Comparison of ENCODE assay signal across 1 cellular context in the genomic region with DNA sequence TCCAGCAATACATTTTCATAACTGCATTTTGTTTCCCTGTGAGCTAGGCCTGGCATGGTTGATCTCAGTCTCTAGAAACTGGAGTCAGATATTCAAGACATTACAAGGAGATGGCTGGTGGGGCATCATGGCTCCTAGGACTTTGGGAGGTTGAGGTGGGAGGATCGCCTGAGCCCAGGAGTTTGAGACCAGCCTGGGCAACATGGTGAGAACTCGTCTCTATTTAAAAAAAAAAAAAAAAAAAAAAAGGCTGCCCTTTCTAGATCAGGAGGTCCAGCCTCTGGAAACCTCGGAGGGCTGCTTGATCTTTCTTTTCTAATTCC.
TF ChIP-seq lines count a peak whose summit lies in the region.

No MANE protein-coding gene starts in this region.

TF ChIP-seq in GM12878, 131 proteins besides CTCF, POLR2A, EP300 and RAD21:
- TF ChIP-seq, protein P1, sequence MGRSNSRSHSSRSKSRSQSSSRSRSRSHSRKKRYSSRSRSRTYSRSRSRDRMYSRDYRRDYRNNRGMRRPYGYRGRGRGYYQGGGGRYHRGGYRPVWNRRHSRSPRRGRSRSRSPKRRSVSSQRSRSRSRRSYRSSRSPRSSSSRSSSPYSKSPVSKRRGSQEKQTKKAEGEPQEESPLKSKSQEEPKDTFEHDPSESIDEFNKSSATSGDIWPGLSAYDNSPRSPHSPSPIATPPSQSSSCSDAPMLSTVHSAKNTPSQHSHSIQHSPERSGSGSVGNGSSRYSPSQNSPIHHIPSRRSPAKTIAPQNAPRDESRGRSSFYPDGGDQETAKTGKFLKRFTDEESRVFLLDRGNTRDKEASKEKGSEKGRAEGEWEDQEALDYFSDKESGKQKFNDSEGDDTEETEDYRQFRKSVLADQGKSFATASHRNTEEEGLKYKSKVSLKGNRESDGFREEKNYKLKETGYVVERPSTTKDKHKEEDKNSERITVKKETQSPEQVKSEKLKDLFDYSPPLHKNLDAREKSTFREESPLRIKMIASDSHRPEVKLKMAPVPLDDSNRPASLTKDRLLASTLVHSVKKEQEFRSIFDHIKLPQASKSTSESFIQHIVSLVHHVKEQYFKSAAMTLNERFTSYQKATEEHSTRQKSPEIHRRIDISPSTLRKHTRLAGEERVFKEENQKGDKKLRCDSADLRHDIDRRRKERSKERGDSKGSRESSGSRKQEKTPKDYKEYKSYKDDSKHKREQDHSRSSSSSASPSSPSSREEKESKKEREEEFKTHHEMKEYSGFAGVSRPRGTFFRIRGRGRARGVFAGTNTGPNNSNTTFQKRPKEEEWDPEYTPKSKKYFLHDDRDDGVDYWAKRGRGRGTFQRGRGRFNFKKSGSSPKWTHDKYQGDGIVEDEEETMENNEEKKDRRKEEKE (IDR thresholded peaks at IDR 0.05) = no peak
- TF ChIP-seq, protein P2, sequence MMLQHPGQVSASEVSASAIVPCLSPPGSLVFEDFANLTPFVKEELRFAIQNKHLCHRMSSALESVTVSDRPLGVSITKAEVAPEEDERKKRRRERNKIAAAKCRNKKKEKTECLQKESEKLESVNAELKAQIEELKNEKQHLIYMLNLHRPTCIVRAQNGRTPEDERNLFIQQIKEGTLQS (IDR thresholded peaks at IDR 0.05; ENCODE audit: borderline replicate concordance, extremely low read depth, low read depth, low read length) = no peak
- TF ChIP-seq BACH1 (IDR thresholded peaks at IDR 0.05; ENCODE audit: borderline replicate concordance) = no peak
- TF ChIP-seq ZNF384 (IDR thresholded peaks at IDR 0.05; ENCODE audit: borderline replicate concordance, low read depth, low read length) = no peak
- no peak for TF ChIP-seq RELA (IDR thresholded peaks at IDR 0.05; ENCODE audit: borderline replicate concordance, partially characterized antibody)
- no peak for TF ChIP-seq BCL11A (IDR thresholded peaks at IDR 0.05; ENCODE audit: low read depth, low read length)
- TF ChIP-seq GATAD2B (conservative IDR thresholded peaks at IDR 0.05; ENCODE audit: low read depth) = no peak
- no peak for TF ChIP-seq CBX5 (IDR thresholded peaks at IDR 0.05; ENCODE audit: low read depth)
- TF ChIP-seq ZBED1 (IDR thresholded peaks at IDR 0.05; ENCODE audit: borderline replicate concordance) = no peak
- no peak for TF ChIP-seq PML (IDR thresholded peaks at IDR 0.05; ENCODE audit: low read length)
- TF ChIP-seq ASH2L (IDR thresholded peaks at IDR 0.05; ENCODE audit: borderline replicate concordance, low read depth) = no peak
- TF ChIP-seq, protein P3, sequence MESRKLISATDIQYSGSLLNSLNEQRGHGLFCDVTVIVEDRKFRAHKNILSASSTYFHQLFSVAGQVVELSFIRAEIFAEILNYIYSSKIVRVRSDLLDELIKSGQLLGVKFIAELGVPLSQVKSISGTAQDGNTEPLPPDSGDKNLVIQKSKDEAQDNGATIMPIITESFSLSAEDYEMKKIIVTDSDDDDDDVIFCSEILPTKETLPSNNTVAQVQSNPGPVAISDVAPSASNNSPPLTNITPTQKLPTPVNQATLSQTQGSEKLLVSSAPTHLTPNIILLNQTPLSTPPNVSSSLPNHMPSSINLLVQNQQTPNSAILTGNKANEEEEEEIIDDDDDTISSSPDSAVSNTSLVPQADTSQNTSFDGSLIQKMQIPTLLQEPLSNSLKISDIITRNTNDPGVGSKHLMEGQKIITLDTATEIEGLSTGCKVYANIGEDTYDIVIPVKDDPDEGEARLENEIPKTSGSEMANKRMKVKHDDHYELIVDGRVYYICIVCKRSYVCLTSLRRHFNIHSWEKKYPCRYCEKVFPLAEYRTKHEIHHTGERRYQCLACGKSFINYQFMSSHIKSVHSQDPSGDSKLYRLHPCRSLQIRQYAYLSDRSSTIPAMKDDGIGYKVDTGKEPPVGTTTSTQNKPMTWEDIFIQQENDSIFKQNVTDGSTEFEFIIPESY (IDR thresholded peaks at IDR 0.05) = no peak
